ENCODE assay signal across 8 cellular contexts in the genomic region with DNA sequence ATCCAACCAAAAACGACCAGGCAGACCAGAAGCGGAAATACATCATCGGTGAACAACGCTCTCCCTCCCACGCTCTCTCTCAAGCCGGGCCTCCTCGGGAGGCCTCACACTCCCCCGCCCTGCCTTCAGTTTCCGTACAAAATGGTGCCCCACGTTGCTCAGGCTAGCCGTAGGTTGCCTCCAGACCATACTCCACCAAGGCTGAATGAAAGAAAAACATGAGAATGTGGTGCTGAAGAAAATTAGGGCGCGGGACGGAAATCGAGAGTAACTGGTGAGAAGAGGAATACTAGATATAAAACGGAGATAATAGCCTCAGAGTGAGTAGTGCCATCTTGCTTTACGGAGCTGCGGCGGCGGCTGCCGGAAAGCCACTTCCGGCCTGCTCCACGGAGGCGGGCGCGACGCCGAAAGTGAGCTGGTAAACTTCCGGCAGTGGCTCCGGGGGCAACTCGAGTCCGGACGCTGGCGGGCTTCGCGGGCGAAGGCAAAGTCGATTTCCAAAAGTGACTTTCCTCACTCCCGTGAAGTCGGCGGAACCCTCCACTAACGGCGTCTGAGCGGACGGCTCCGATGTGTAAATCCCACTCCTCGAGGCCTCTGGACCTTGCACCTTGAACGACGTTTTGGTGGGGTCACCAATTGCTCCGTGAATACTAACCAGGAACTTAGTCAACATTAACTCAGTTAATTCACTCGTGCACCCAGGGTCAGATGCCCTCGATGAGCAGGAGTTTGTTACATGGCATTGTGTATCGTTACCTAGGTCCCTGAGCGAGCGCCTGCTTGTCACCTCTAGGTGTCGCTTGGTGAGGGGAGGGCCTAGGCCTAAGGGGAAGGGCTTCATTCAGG. TPM values are rescaled to one million over a fixed set of nuclear protein-coding genes. Genes with fewer than 3 reads are reported as not detected.
DNase-seq lines count a peak whose midpoint lies in the region; ATAC-seq and TF ChIP-seq lines count a peak whose summit lies in the region.

Gene SH3BP5L (minus strand): TSS at position 7 of the 852 bp plus-strand sequence. CDS start 980 bp downstream, outside the sequence.

- peaks cover 35% of the 10 kb centered on the region for H3K79me2 ChIP-seq in SK-N-SH (ENCODE audit: insufficient read depth)

- peaks cover 6% of the 10 kb centered on the region; the same call in 1 of the 2 replicates for H4K20me1 ChIP-seq in SK-N-SH (ENCODE audit: insufficient read depth)

- H3K4me1 ChIP-seq in SK-N-SH (ENCODE audit: control insufficient read depth in 1 of 2, insufficient read depth in 2 of 2, low read depth in 1 of 2, low read length in 1 of 2): peaks cover 34 to 38% of the 10 kb centered on the region in 2 experiments
- peaks cover 23% of the 10 kb centered on the region for H3K4me1 ChIP-seq in testis

- H3K4me3 ChIP-seq in SK-N-SH (ENCODE audit: low read depth in 2 of 2, low read length in 1 of 2): peak within 1 kb of the TSS; percentile 72
- peak within 1 kb of the TSS; percentile 69 to 71 for H3K4me3 ChIP-seq in testis

- CTCF ChIA-PET in SK-N-SH (lab: Yijun Ruan, JAX): interaction anchor here (0.7 to 3.8 kb wide), 11 partner anchors 9 to 87 kb away, joined by 3 to 28 read pairs (median 4); partner anchors contain the start of genes ZNF672 and ZNF692

- TF ChIP-seq CTCF in GM10266 (IDR thresholded peaks at IDR 0.05; ENCODE audit: control insufficient read depth, insufficient read depth, low read depth, missing control alignments) (peak; percentile 86), SK-N-SH (IDR thresholded peaks at IDR 0.05) (peak; percentile 70), omental fat pad (IDR thresholded peaks at IDR 0.05) (peak in 1 of 3 donors; percentile 4), testis (IDR thresholded peaks at IDR 0.05) (peak; percentile 34 to 62 (median 51))

- no peak for TF ChIP-seq POLR2A in testis (IDR thresholded peaks at IDR 0.05)

- intact Hi-C loops in testis (cut with DNase I; ENCODE audit: low total_unique reads): no loop called here

- peak within 1 kb of the TSS; percentile 90 for H2AFZ ChIP-seq in SK-N-SH (ENCODE audit: low read depth)

- TF ChIP-seq RAD21 in SK-N-SH (IDR thresholded peaks at IDR 0.05; ENCODE audit: low read length): peak; percentile 39

- H3K36me3 ChIP-seq in SK-N-SH (replicated peaks in 1 of 2; ENCODE audit: control insufficient read depth in 1 of 2, insufficient read depth in 2 of 2, low read length in 1 of 2): peaks cover 8 to 10% of the 10 kb centered on the region in 2 experiments
- H3K36me3 ChIP-seq in testis (ENCODE audit: low read depth, missing control alignments): no peaks in the 10 kb centered on the region

- POLR2A ChIA-PET in SK-N-SH (lab: Yijun Ruan, JAX): interaction anchor here (0.6 to 3.5 kb wide), 5 partner anchors 12 to 80 kb away, joined by 3 to 20 read pairs (median 3); partner anchors contain the start of genes PGBD2, ZNF672 and ZNF692

- WGBS in SK-N-SH (ENCODE audit: low lambda C conversion rate): under 1% methylated on average over 48 of the region's 56 CpGs
- 1% methylated on average over 53 to 56 of the region's 56 CpGs for WGBS in testis, 2 donors

- H3K9me3 ChIP-seq in SK-N-SH (no peaks in the 10 kb centered on the region), testis (no peaks in the 10 kb centered on the region)

- 0 out of 4 replicates have a peak, but pooled peaks of 1 of the 2 experiments have one; percentile 26 for TF ChIP-seq EP300 in SK-N-SH (IDR thresholded peaks at IDR 0.05; ENCODE audit: borderline replicate concordance in 1 of 2, low read depth in 1 of 2, low read length in 1 of 2)

- peak within 1 kb of the TSS; percentile 81 for H3K4me2 ChIP-seq in SK-N-SH

- DNase-seq in GM10266 (ENCODE audit: extremely low spot score) (peak; percentile 95), NCI-H1048 (lab: John Stamatoyannopoulos, UW) (peak; percentile 92), SK-N-SH (peak; percentile 95), globus pallidus (ENCODE audit: low spot score) (peak; percentile 99), omental fat pad (ENCODE audit: low spot score) (peak; percentile 70), testis (peak; percentile 96)
- peak; percentile 90 for DNase-seq in activated naive CD4-positive, alpha-beta T cell treated with anti-CD3 and anti-CD28 coated beads, Interleukin-2, amount 50 U/mL, for 16 hours

- no peaks in the 10 kb centered on the region for H3K9me2 ChIP-seq in SK-N-SH

- H3F3A ChIP-seq in SK-N-SH (replicated peaks; ENCODE audit: insufficient read depth): peaks cover 41% of the 10 kb centered on the region

- H3K27ac ChIP-seq in SK-N-SH (ENCODE audit: low read depth in 2 of 2, low read length in 1 of 2): peak within 1 kb of the TSS; percentile 92 to 98
- peak within 1 kb of the TSS; percentile 87 to 89 for H3K27ac ChIP-seq in testis

- H3K27me3 ChIP-seq in SK-N-SH (ENCODE audit: insufficient read depth) (no peaks in the 10 kb centered on the region), testis (no peaks in the 10 kb centered on the region)

- H3K9ac ChIP-seq in SK-N-SH: peak within 1 kb of the TSS; percentile 82

- ATAC-seq in HG02588 (IDR thresholded peaks at IDR 0.05; ENCODE audit: unreplicated experiment) (peak; percentile 87), omental fat pad (ENCODE audit: low FRiP score) (peak; percentile 86)

TF ChIP-seq in SK-N-SH, 30 proteins besides CTCF, POLR2A, EP300 and RAD21:
- TF ChIP-seq SIN3A (IDR thresholded peaks at IDR 0.05; ENCODE audit: borderline replicate concordance, low read depth, low read length) (no peak; the same call in 1 of the 2 replicates), SMC3 (IDR thresholded peaks at IDR 0.05; ENCODE audit: low read depth, low read length) (peak; percentile 38), NRF1 (IDR thresholded peaks at IDR 0.05; ENCODE audit: low read depth, low read length) (peak; percentile 14; the same call in 1 of the 2 replicates), TAF1 (IDR thresholded peaks at IDR 0.05; ENCODE audit: borderline replicate concordance, low read depth, low read length) (peak; percentile 44; the same call in 1 of the 2 replicates), RCOR1 (IDR thresholded peaks at IDR 0.05; ENCODE audit: low read length) (no peak), ELF1 (IDR thresholded peaks at IDR 0.05) (peak; percentile 75), RFX5 (IDR thresholded peaks at IDR 0.05; ENCODE audit: low read length) (peak; percentile 68), CHD2 (IDR thresholded peaks at IDR 0.05; ENCODE audit: low read length, partially characterized antibody) (peak; percentile 50), GATA2 (CRISPR knock-in tag; IDR thresholded peaks at IDR 0.05) (no peak), YY1 (IDR thresholded peaks at IDR 0.05; ENCODE audit: low read depth) (peak; percentile 100), POLR2AphosphoS5 (IDR thresholded peaks at IDR 0.05; ENCODE audit: low read depth, low read length) (peak; percentile 75), MXI1 (IDR thresholded peaks at IDR 0.05; ENCODE audit: low read depth, low read length) (peak; percentile 84), GABPA (IDR thresholded peaks at IDR 0.05; ENCODE audit: low read depth) (peak; percentile 90), RXRA (IDR thresholded peaks at IDR 0.05; ENCODE audit: borderline replicate concordance, low read depth) (no peak)
- TF ChIP-seq, protein P1, sequence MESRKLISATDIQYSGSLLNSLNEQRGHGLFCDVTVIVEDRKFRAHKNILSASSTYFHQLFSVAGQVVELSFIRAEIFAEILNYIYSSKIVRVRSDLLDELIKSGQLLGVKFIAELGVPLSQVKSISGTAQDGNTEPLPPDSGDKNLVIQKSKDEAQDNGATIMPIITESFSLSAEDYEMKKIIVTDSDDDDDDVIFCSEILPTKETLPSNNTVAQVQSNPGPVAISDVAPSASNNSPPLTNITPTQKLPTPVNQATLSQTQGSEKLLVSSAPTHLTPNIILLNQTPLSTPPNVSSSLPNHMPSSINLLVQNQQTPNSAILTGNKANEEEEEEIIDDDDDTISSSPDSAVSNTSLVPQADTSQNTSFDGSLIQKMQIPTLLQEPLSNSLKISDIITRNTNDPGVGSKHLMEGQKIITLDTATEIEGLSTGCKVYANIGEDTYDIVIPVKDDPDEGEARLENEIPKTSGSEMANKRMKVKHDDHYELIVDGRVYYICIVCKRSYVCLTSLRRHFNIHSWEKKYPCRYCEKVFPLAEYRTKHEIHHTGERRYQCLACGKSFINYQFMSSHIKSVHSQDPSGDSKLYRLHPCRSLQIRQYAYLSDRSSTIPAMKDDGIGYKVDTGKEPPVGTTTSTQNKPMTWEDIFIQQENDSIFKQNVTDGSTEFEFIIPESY (IDR thresholded peaks at IDR 0.05; ENCODE audit: borderline replicate concordance, low read depth): no peak
- TF ChIP-seq, protein P2, sequence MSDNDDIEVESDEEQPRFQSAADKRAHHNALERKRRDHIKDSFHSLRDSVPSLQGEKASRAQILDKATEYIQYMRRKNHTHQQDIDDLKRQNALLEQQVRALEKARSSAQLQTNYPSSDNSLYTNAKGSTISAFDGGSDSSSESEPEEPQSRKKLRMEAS (IDR thresholded peaks at IDR 0.05; ENCODE audit: low read depth): peak; percentile 37; the same call in 1 of the 2 replicates

RNA-seq across cellular contexts. Expression of gene SH3BP5L, which starts in this region (rescaled TPM):
- polyA plus RNA-seq in SK-N-SH (2012; rRNA removed) (32.1 and 37.3 TPM in 2 replicates), testis (ENCODE audit: insufficient read depth, low read depth, low replicate concordance) (26.8 TPM)
- 16.7 and 25.0 TPM in 2 replicates for polyA plus RNA-seq in SK-N-SH (2012; cell fraction: cytosol; rRNA removed)
- 57.5 and 58.1 TPM in 2 replicates for polyA plus RNA-seq in SK-N-SH (2012; cell fraction: nucleus; rRNA removed)
- total RNA-seq in omental fat pad (10 to 100 TPM in 3 of 4 donors, 1 to 10 TPM in 1; 9.7 to 20.0 (median 15.2) TPM), testis (10 to 100 TPM; 31.1 to 31.5 TPM)

Comparison
In these comparisons a context has a peak if more than half of its experiments do, and no peak if none do; other contexts are left out.
1. Peak in every context shown above with its lines: DNase-seq, ATAC-seq, H3K4me3 ChIP-seq and H3K27ac ChIP-seq.